ENCODE assay signal across 8 cellular contexts in the genomic region with DNA sequence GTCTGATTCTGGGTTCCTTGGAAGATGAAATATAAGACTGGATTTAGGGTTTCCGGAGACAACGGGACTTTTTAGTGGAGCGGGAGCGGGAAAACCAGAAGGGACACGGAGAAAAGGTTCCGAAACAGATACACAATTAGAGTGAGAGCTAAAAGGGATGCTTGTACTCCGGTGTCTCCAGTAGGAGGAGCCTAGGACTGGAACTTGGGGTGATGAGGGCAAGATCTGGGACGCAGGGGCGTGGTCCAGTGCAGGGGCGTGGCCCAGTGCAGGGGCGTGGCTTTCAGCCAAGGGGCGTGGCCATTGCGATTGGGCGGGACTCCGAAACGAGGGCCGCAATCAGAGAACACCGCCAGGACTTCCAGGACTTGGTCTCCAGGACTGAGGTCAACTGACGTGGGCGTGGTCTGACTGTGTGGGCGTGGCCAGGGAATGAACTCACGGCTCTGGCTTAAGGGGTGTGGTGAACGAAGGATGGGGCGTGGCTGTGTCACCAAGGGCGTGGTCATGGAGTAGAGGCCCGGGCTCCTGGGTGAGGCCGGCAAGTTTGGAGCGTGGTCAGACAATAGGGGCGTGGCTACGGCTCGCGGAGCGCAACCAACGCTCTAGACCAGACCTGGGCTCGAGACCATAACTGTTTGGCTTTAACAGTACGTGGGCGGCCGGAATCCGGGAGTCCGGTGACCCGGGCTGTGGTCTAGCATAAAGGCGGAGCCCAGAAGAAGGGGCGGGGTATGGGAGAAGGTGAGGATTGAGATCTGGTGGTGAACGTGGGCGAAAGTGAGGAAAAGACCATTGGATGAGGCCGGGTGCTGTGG. TPM values are rescaled to one million over a fixed set of nuclear protein-coding genes. Genes with fewer than 3 reads are reported as not detected.
A peak's percentile ranks its signal among the peaks of the same experiment; 100 is the strongest.
DNase-seq lines count a peak whose midpoint lies in the region; ATAC-seq and TF ChIP-seq lines count a peak whose summit lies in the region.

A gene (plus strand): TSS at position 613 of the 818 bp plus-strand sequence. CDS start 122 bp downstream, at position 735.

- H3K27me3 Mint-ChIP-seq in T-cell, result peaks cover 5 to 29% of the 10 kb centered on the region in 2 donors

- TF ChIP-seq CTCF in ascending aorta (IDR thresholded peaks at IDR 0.05) (no peak), right atrium auricular region (IDR thresholded peaks at IDR 0.05) (no peak)

- H3K27ac ChIP-seq in ascending aorta, result peak within 1 kb of the TSS; percentile 88 to 89
- peak within 1 kb of the TSS; percentile 97 for H3K27ac ChIP-seq in right atrium auricular region
- H3K27ac ChIP-seq in urinary bladder (ENCODE audit: low read depth), result peak within 1 kb of the TSS; percentile 30

- CTCF ChIA-PET in T-cell (lab: Charles Lee), result interaction anchor here in 1 of 2 donors (0.7 kb wide), 1 partner anchor 28 kb away, joined by 6 read pairs; no protein-coding TSS in a partner anchor

- intact Hi-C loops in ascending aorta (cut with DNase I), result loop anchor here (1.0 to 5.0 kb wide), 5 partner anchors 24 to 726 kb away; a partner anchor contains a TSS

- peaks cover 0 to 7% of the 10 kb centered on the region in 2 donors for H3K4me1 ChIP-seq in ascending aorta
- H3K4me1 ChIP-seq in right atrium auricular region, result peaks cover 0 to 22% of the 10 kb centered on the region in 2 donors
- H3K4me1 ChIP-seq in urinary bladder (ENCODE audit: insufficient read depth), result no peaks in the 10 kb centered on the region

- DNase-seq in HuH-7 (ENCODE audit: low spot score), result peak; percentile 96
- peak; percentile 22 to 72 (median 44) for DNase-seq in T-cell
- DNase-seq in ascending aorta (ENCODE audit: low spot score in 2 of 2), result peak; percentile 98 to 99
- peak; percentile 100 for DNase-seq in right atrium auricular region (ENCODE audit: low spot score)
- peak; percentile 95 for DNase-seq in pulmonary artery endothelial cell (ENCODE audit: low read depth, low spot score)
- DNase-seq in NCI-H510A (lab: John Stamatoyannopoulos, UW), result no peak

- H3K9me3 ChIP-seq in ascending aorta (peaks cover 0 to 4% of the 10 kb centered on the region in 2 donors), right atrium auricular region (no peaks in the 10 kb centered on the region)

- no peaks in the 10 kb centered on the region for H3K36me3 Mint-ChIP-seq in T-cell

- H3K9me3 Mint-ChIP-seq in T-cell, result no peaks in the 10 kb centered on the region

- H3K36me3 ChIP-seq in ascending aorta, result peaks cover 0 to 7% of the 10 kb centered on the region in 2 donors
- H3K36me3 ChIP-seq in right atrium auricular region, result peaks cover 12% of the 10 kb centered on the region
- no peaks in the 10 kb centered on the region for H3K36me3 ChIP-seq in urinary bladder (ENCODE audit: insufficient read depth)

- H3K4me3 ChIP-seq in ascending aorta, result peak within 1 kb of the TSS; percentile 45 to 76
- peak within 1 kb of the TSS; percentile 82 to 91 for H3K4me3 ChIP-seq in right atrium auricular region
- peak within 1 kb of the TSS; percentile 63 for H3K4me3 ChIP-seq in urinary bladder (ENCODE audit: low read depth, low read length)

- ATAC-seq in GM18502 (IDR thresholded peaks at IDR 0.05; ENCODE audit: poor library complexity, unreplicated experiment) (peak; percentile 70), T-cell (replicated peaks in 1 of 4) (peak; percentile 71 to 82 (median 72))

- H3K27me3 ChIP-seq in ascending aorta (no peaks in the 10 kb centered on the region), right atrium auricular region (no peaks in the 10 kb centered on the region)

- H3K4me3 Mint-ChIP-seq in T-cell, result peak within 1 kb of the TSS in 2 of 3 donors; percentile 16 to 25

- WGBS in urinary bladder, result 1% methylated on average over 46 of the region's 46 CpGs

- H3K4me1 Mint-ChIP-seq in T-cell, result peaks cover 7 to 21% (median 13%) of the 10 kb centered on the region in 3 donors

- POLR2A ChIA-PET in T-cell (lab: Charles Lee), result no interaction called here

- H3K27ac Mint-ChIP-seq in T-cell, result no peak within 1 kb of the TSS

RNA-seq across cellular contexts. Expression of the gene that starts here (rescaled TPM):
- total RNA-seq in T-cell (not detected), ascending aorta (not detected), right atrium auricular region (not detected), pulmonary artery endothelial cell (0.14 TPM in 1 of 2 replicates, not detected in the other), urinary bladder (not detected)
- polyA plus RNA-seq in urinary bladder, result 0.46 TPM

Comparison
In these comparisons a context has a peak if more than half of its experiments do, and no peak if none do; other contexts are left out.
1. Peak in DNase-seq and ATAC-seq in T-cell; RNA of the gene not detected or under 1 TPM.
2. Peak in DNase-seq, H3K4me3 ChIP-seq and H3K27ac ChIP-seq in ascending aorta; RNA of the gene not detected or under 1 TPM.
3. Peak in DNase-seq, H3K4me3 ChIP-seq and H3K27ac ChIP-seq in right atrium auricular region; RNA of the gene not detected or under 1 TPM.
4. Peak in DNase-seq in pulmonary artery endothelial cell; RNA of the gene not detected or under 1 TPM.
5. H3K27ac ChIP-seq: peak in every context shown above with its lines; median percentile 97 in right atrium auricular region; 88 in ascending aorta; 30 in urinary bladder.